8 cellular contexts compared by ENCODE assay signal in genomic region chr19:10419200-10419645, GRCh38. TPM values are rescaled to one million over a fixed set of nuclear protein-coding genes. Genes with fewer than 3 reads are reported as not detected.
DNase-seq lines count a peak whose midpoint lies in the region; ATAC-seq and TF ChIP-seq lines count a peak whose summit lies in the region.

No MANE protein-coding gene starts in this region.

- DNase-seq in activated CD4-positive, alpha-beta T cell treated with anti-CD3 and anti-CD28 coated beads, Interleukin-2, amount 10 ng/mL, durations not matched to agents 24 days and 14 days, result no peak
- peak; percentile 36 for DNase-seq in hepatocyte (ENCODE audit: low spot score)
- no peak for DNase-seq in NCI-H524 treated with DMSO at 0.1 percent for 48 hours (lab: John Stamatoyannopoulos, UW)
- no peak for DNase-seq in DMS79 (lab: John Stamatoyannopoulos, UW)

- H3K4me1 Mint-ChIP-seq in activated CD4-positive, alpha-beta T cell treated with anti-CD3 and anti-CD28 coated beads, Interleukin-2, amount 10 ng/mL, durations not matched to agents 24 days and 14 days, result peaks cover 58% of the 10 kb centered on the region

- H4K20me1 ChIP-seq in hepatocyte (ENCODE audit: insufficient read depth, poor library complexity, severe bottlenecking), result no peaks in the 10 kb centered on the region

- peak overlapping the region; percentile 92 for H3K4me3 Mint-ChIP-seq in activated CD4-positive, alpha-beta T cell treated with anti-CD3 and anti-CD28 coated beads, Interleukin-2, amount 10 ng/mL, durations not matched to agents 24 days and 14 days

- peaks cover 84% of the 10 kb centered on the region for H3K27me3 ChIP-seq in hepatocyte

- peak overlapping the region; percentile 83 for H3K4me2 ChIP-seq in hepatocyte

- ATAC-seq in HG02981 (IDR thresholded peaks at IDR 0.05; ENCODE audit: unreplicated experiment) (no peak), GM21367 (IDR thresholded peaks at IDR 0.05; ENCODE audit: unreplicated experiment) (no peak)

- H3K9me3 Mint-ChIP-seq in activated CD4-positive, alpha-beta T cell treated with anti-CD3 and anti-CD28 coated beads, Interleukin-2, amount 10 ng/mL, durations not matched to agents 24 days and 14 days, result no peaks in the 10 kb centered on the region

- H3K27me3 Mint-ChIP-seq in activated CD4-positive, alpha-beta T cell treated with anti-CD3 and anti-CD28 coated beads, Interleukin-2, amount 10 ng/mL, durations not matched to agents 24 days and 14 days, result peaks cover 8% of the 10 kb centered on the region

- H3K9me2 ChIP-seq in hepatocyte (replicated peaks; ENCODE audit: insufficient read depth), result no peaks in the 10 kb centered on the region

- peaks cover 16% of the 10 kb centered on the region for H3K4me1 ChIP-seq in hepatocyte (ENCODE audit: insufficient read depth)

- H3K27ac ChIP-seq in 22Rv1, result peak overlapping the region; percentile 89
- no peak overlapping the region for H3K27ac ChIP-seq in hepatocyte

- no peak for TF ChIP-seq CTCF in 22Rv1 (IDR thresholded peaks at IDR 0.05)
- no peak for TF ChIP-seq CTCF in hepatocyte (IDR thresholded peaks at IDR 0.05; ENCODE audit: poor library complexity)

- intact Hi-C loops in activated CD4-positive, alpha-beta T cell treated with anti-CD3 and anti-CD28 coated beads, Interleukin-2, amount 10 ng/mL, durations not matched to agents 24 days and 14 days (cut with micrococcal nuclease), result loop anchor here (1.0 to 5.0 kb wide), 5 partner anchors 9 to 233 kb away; partner anchors contain the start of genes CDKN2D, ILF3 and KRI1

- H3K4me3 ChIP-seq in GM08714 (ENCODE audit: low read length), result peak overlapping the region; percentile 57; the same call in 1 of the 2 replicates
- no peak overlapping the region for H3K4me3 ChIP-seq in hepatocyte

- no peaks in the 10 kb centered on the region for H3K36me3 ChIP-seq in hepatocyte (replicated peaks; ENCODE audit: insufficient read depth, low read depth)

- no peaks in the 10 kb centered on the region for H3K9me3 ChIP-seq in hepatocyte (ENCODE audit: low read depth)

- whole genome bisulfite sequencing in hepatocyte (ENCODE audit: low lambda C conversion rate, missing lambda C conversion rate), result 4% methylated on average over 8 of the region's 40 CpGs

- H2AFZ ChIP-seq in hepatocyte, result peak overlapping the region; percentile 40

- H3K36me3 Mint-ChIP-seq in activated CD4-positive, alpha-beta T cell treated with anti-CD3 and anti-CD28 coated beads, Interleukin-2, amount 10 ng/mL, durations not matched to agents 24 days and 14 days (ENCODE audit: low read depth), result peaks cover 16% of the 10 kb centered on the region

- no peaks in the 10 kb centered on the region for H3K79me2 ChIP-seq in hepatocyte

- peak overlapping the region; percentile 92 for H3K27ac Mint-ChIP-seq in activated CD4-positive, alpha-beta T cell treated with anti-CD3 and anti-CD28 coated beads, Interleukin-2, amount 10 ng/mL, durations not matched to agents 24 days and 14 days

RNA-seq across cellular contexts. Expression of gene PDE4A, which starts 1.1 kb away (rescaled TPM):
- 55.3 and 58.0 TPM in 2 replicates for total RNA-seq in activated CD4-positive, alpha-beta T cell treated with anti-CD3 and anti-CD28 coated beads, Interleukin-2, amount 10 ng/mL, durations not matched to agents 24 days and 14 days
- total RNA-seq in hepatocyte, result 1.3 and 2.8 TPM in 2 replicates
- 4.3 and 5.8 TPM in 2 replicates for polyA plus RNA-seq in hepatocyte

RNA-seq across cellular contexts. Expression of gene CDC37, which starts 15.9 kb away (rescaled TPM):
- total RNA-seq in activated CD4-positive, alpha-beta T cell treated with anti-CD3 and anti-CD28 coated beads, Interleukin-2, amount 10 ng/mL, durations not matched to agents 24 days and 14 days, result 304 and 310 TPM in 2 replicates
- 124 and 144 TPM in 2 replicates for total RNA-seq in hepatocyte
- polyA plus RNA-seq in hepatocyte, result 196 and 224 TPM in 2 replicates

RNA-seq across cellular contexts. Expression of gene TYK2, which starts 38.9 kb away (rescaled TPM):
- 244 and 255 TPM in 2 replicates for total RNA-seq in activated CD4-positive, alpha-beta T cell treated with anti-CD3 and anti-CD28 coated beads, Interleukin-2, amount 10 ng/mL, durations not matched to agents 24 days and 14 days
- total RNA-seq in hepatocyte, result 52.4 and 63.6 TPM in 2 replicates
- 94.3 and 108 TPM in 2 replicates for polyA plus RNA-seq in hepatocyte

Comparison
In these comparisons a context has a peak if more than half of its experiments do, and no peak if none do; other contexts are left out.
1. RNA of gene PDE4A, which starts 1.1 kb away (total RNA-seq): 55.3 to 58.0 TPM in activated CD4-positive, alpha-beta T cell treated with anti-CD3 and anti-CD28 coated beads, Interleukin-2, amount 10 ng/mL, durations not matched to agents 24 days and 14 days; 1.3 to 2.8 TPM in hepatocyte; every median in the first group is over 10 times any median in the second.